ENCODE assay signal across 2 cellular contexts in genomic region chrX:153648358-153649177, GRCh38.
TF ChIP-seq lines count a peak whose summit lies in the region.

No MANE protein-coding gene starts in this region.

TF ChIP-seq in SK-N-SH, 30 proteins besides CTCF, POLR2A, EP300 and RAD21 (continued from another document):
- no peak for TF ChIP-seq PBX3 (IDR thresholded peaks at IDR 0.05)

TF ChIP-seq in SK-N-SH treated with all-trans-retinoic acid at 6 μM for 48 hours, 23 proteins besides CTCF, POLR2A, EP300 and RAD21 (continued from another document):
- TF ChIP-seq ISL1 (CRISPR knock-in tag; IDR thresholded peaks at IDR 0.05), result no peak
- TF ChIP-seq, protein P1, sequence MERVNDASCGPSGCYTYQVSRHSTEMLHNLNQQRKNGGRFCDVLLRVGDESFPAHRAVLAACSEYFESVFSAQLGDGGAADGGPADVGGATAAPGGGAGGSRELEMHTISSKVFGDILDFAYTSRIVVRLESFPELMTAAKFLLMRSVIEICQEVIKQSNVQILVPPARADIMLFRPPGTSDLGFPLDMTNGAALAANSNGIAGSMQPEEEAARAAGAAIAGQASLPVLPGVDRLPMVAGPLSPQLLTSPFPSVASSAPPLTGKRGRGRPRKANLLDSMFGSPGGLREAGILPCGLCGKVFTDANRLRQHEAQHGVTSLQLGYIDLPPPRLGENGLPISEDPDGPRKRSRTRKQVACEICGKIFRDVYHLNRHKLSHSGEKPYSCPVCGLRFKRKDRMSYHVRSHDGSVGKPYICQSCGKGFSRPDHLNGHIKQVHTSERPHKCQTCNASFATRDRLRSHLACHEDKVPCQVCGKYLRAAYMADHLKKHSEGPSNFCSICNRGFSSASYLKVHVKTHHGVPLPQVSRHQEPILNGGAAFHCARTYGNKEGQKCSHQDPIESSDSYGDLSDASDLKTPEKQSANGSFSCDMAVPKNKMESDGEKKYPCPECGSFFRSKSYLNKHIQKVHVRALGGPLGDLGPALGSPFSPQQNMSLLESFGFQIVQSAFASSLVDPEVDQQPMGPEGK (CRISPR knock-in tag; IDR thresholded peaks at IDR 0.05; ENCODE audit: borderline replicate concordance), result no peak
- TF ChIP-seq ZNF565 (CRISPR knock-in tag; conservative IDR thresholded peaks at IDR 0.05; ENCODE audit: low read depth), result no peak
- TF ChIP-seq TCF4 (CRISPR knock-in tag; IDR thresholded peaks at IDR 0.05; ENCODE audit: borderline replicate concordance), result no peak
- TF ChIP-seq RARB (CRISPR knock-in tag; IDR thresholded peaks at IDR 0.05), result no peak
- TF ChIP-seq TOX (CRISPR knock-in tag; IDR thresholded peaks at IDR 0.05; ENCODE audit: borderline replicate concordance), result no peak
- TF ChIP-seq ZC3H10 (CRISPR knock-in tag; IDR thresholded peaks at IDR 0.05), result no peak
- TF ChIP-seq CSRNP3 (CRISPR knock-in tag; IDR thresholded peaks at IDR 0.05), result no peak
- TF ChIP-seq ZNF8 (CRISPR knock-in tag; IDR thresholded peaks at IDR 0.05), result no peak
- TF ChIP-seq GLIS3 (CRISPR knock-in tag; IDR thresholded peaks at IDR 0.05), result no peak
